Comparison of ENCODE assay signal across 22 cellular contexts in genomic region chr3:168997488-168997887, GRCh38.
"Had no signal": no experiment of that assay in that cellular context is flagged by ENCODE, and none has a peak within 500 bp of the region (broad histone marks: within the 10 kb centered on the region; RNA-seq: fewer than 3 reads in every experiment).

No MANE protein-coding gene starts in this region.

- H3K27me3 ChIP-seq: dorsolateral prefrontal cortex, esophagus muscularis mucosa, foreskin keratinocyte, gastroesophageal sphincter, heart left ventricle, left lung had no signal

- H3K36me3 ChIP-seq: esophagus muscularis mucosa, gastroesophageal sphincter, heart left ventricle, left lung, lower lobe of right lung had no signal

- DNase-seq: dermis blood vessel endothelial cell; dorsolateral prefrontal cortex; effector CD4-positive, alpha-beta T cell; effector memory CD4-positive, alpha-beta T cell; foreskin keratinocyte; heart left ventricle; hippocampal formation; left cardiac atrium; left lung; left ventricle myocardium superior; lower lobe of right lung; mesenchymal stem cell; mucosa of descending colon; naive B cell had no signal

- H3K4me3 ChIP-seq: coronary artery, dorsolateral prefrontal cortex, esophagus muscularis mucosa, gastroesophageal sphincter, heart left ventricle, left lung, lower lobe of right lung, mucosa of descending colon had no signal

- ATAC-seq: foreskin keratinocyte, gastroesophageal sphincter, heart left ventricle, left cardiac atrium, left lung, left ventricle myocardium superior, lower lobe of right lung had no signal

- H3K4me1 ChIP-seq: esophagus muscularis mucosa, foreskin keratinocyte, gastroesophageal sphincter, heart left ventricle, left lung, lower lobe of right lung had no signal

- H3K27ac ChIP-seq: coronary artery, dorsolateral prefrontal cortex, esophagus muscularis mucosa, foreskin keratinocyte, gastroesophageal sphincter, heart left ventricle, left lung, lower lobe of right lung had no signal

- H3K9me3 ChIP-seq: esophagus muscularis mucosa, gastroesophageal sphincter, heart left ventricle, left lung, lower lobe of right lung, mucosa of descending colon had no signal

- FAIRE-seq: colon, endothelial cell of umbilical vein, frontal cortex, islet of Langerhans, keratinocyte had no signal
